Comparison of ENCODE assay signal across 24 cellular contexts in the genomic region with DNA sequence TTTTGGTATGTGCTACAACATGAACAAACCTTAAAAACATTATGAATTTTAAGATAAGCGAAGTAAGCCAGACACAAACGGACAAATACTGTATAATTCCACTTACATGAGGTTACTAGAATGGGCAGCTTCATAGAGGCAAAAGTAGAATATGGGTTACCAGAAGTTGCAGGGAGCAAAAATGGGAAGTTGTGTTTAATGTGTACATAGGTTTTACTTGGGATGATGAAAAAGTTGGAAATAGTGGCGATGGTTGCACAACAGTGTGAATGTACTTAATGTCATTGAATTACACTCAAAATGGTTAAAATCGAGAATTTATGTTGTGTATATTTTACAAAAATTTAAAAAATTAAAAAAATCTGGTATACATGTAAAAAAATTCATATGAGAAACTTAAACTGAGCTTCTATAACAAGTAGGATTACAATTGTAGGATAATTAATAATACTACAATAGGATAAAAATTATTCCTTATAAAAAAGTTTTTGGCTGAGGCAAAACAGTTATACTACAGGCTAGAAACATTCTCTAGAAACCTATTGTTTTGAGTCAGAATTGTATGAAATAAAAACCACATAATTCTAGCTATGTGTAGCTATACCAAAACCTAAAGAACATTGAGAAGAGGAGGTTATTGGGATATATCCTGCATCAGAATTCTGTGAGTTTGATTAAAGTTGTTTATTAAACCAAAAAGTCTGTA.
"Had no signal": no experiment of that assay in that cellular context is flagged by ENCODE, and none has a peak within 500 bp of the region (broad histone marks: within the 10 kb centered on the region; RNA-seq: fewer than 3 reads in every experiment).

No MANE protein-coding gene starts in this region.

- DNase-seq: activated B cell treated with CpG ODN at 0.5 μM for 24 hours; activated CD4-positive, alpha-beta memory T cell treated with anti-CD3 and anti-CD28 coated beads for 36 hours; activated CD4-positive, alpha-beta T cell treated with anti-CD3 and anti-CD28 coated beads for 4 hours; activated naive CD4-positive, alpha-beta T cell; amniotic stem cell; effector memory CD4-positive, alpha-beta T cell; foreskin melanocyte; glutamatergic neuron; kidney glomerular epithelial cell; left lung; naive B cell; occipital lobe; posterior cingulate gyrus; small intestine; stimulated activated CD4-positive, alpha-beta T cell treated with anti-CD3 and anti-CD28 coated beads, Interleukin-2, amount 100 ng/mL, for 24 hours; stimulated activated naive B cell treated with anti-CD40 and anti-IgM and Interleukin-4, amounts not matched to agents 10 μg/mL and 1 μg/mL and 100 μg/mL, for 72 hours; T-cell; testis; trophoblast cell had no signal

- H3K9me3 Mint-ChIP-seq: activated B cell treated with CpG ODN at 0.5 μM for 24 hours; activated CD4-positive, alpha-beta memory T cell treated with anti-CD3 and anti-CD28 coated beads for 36 hours; activated T-helper 2 cell treated with anti-CD3 and anti-CD28 coated beads, Interferon-gamma antibody, Interleukin-2, Interleukin-4, amounts not matched to agents 10 μg/mL and 5 μg/mL and 100 μg/mL, durations not matched to agents 14 hours and 24 hours and 36 hours; central memory CD8-positive, alpha-beta T cell; naive B cell; stimulated activated naive B cell treated with anti-CD40 and anti-IgM and Interleukin-4, amounts not matched to agents 10 μg/mL and 1 μg/mL and 100 μg/mL, for 72 hours; T-cell had no signal

- H3K27ac Mint-ChIP-seq: activated B cell treated with CpG ODN at 0.5 μM for 24 hours; activated CD4-positive, alpha-beta memory T cell treated with anti-CD3 and anti-CD28 coated beads for 36 hours; activated naive CD8-positive, alpha-beta T cell; activated T-helper 2 cell treated with anti-CD3 and anti-CD28 coated beads, Interferon-gamma antibody, Interleukin-2, Interleukin-4, amounts not matched to agents 10 μg/mL and 5 μg/mL and 100 μg/mL, durations not matched to agents 14 hours and 24 hours and 36 hours; stimulated activated naive B cell treated with anti-CD40 and anti-IgM and Interleukin-4, amounts not matched to agents 10 μg/mL and 1 μg/mL and 100 μg/mL, for 72 hours; T-cell had no signal

- H3K27me3 Mint-ChIP-seq: activated B cell treated with CpG ODN at 0.5 μM for 24 hours; activated CD4-positive, alpha-beta memory T cell treated with anti-CD3 and anti-CD28 coated beads for 36 hours; activated naive CD8-positive, alpha-beta T cell; central memory CD8-positive, alpha-beta T cell; naive B cell; stimulated activated naive B cell treated with anti-CD40 and anti-IgM and Interleukin-4, amounts not matched to agents 10 μg/mL and 1 μg/mL and 100 μg/mL, for 72 hours; T-cell had no signal

- ATAC-seq: esophagus mucosa; left lung; sciatic nerve; stimulated activated naive B cell treated with anti-CD40 and anti-IgM and Interleukin-4, amounts not matched to agents 10 μg/mL and 1 μg/mL and 100 μg/mL, for 72 hours; T-cell had no signal

- H3K4me3 Mint-ChIP-seq: activated B cell treated with CpG ODN at 0.5 μM for 24 hours; activated CD4-positive, alpha-beta memory T cell treated with anti-CD3 and anti-CD28 coated beads for 36 hours; activated naive CD8-positive, alpha-beta T cell; central memory CD8-positive, alpha-beta T cell; naive B cell; stimulated activated naive B cell treated with anti-CD40 and anti-IgM and Interleukin-4, amounts not matched to agents 10 μg/mL and 1 μg/mL and 100 μg/mL, for 72 hours; T-cell had no signal
